12 cellular contexts compared by ENCODE assay signal in genomic region chr5:9362600-9362999, GRCh38.
DNase-seq lines count a peak whose midpoint lies in the region; ATAC-seq, FAIRE-seq and TF ChIP-seq lines count a peak whose summit lies in the region.
"Had no signal": no experiment of that assay in that cellular context is flagged by ENCODE, and none has a peak within 500 bp of the region (broad histone marks: within the 10 kb centered on the region; RNA-seq: fewer than 3 reads in every experiment).

No MANE protein-coding gene starts in this region.

- no peaks in the 10 kb centered on the region for H3K36me3 ChIP-seq in pancreas
- H3K36me3 ChIP-seq: heart right ventricle had no signal

- H3K27me3 ChIP-seq in pancreas, result no peaks in the 10 kb centered on the region
- H3K27me3 ChIP-seq: heart right ventricle had no signal

- no peak for TF ChIP-seq POLR2A in GM12892 (IDR thresholded peaks at IDR 0.05; ENCODE audit: low read depth, low read length)

- no peak for TF ChIP-seq CTCF in omental fat pad (IDR thresholded peaks at IDR 0.05)
- TF ChIP-seq CTCF in pancreas (IDR thresholded peaks at IDR 0.05), result no peak

- no peaks in the 10 kb centered on the region for H3K4me1 ChIP-seq in pancreas

- no peak overlapping the region for H3K4me3 ChIP-seq in pancreas
- H3K4me3 ChIP-seq: heart right ventricle had no signal

- intact Hi-C loops in pancreas (cut with DNase I), result loop anchor here in 1 of 3 donors (10.0 kb wide), 1 partner anchor 142 kb away; no protein-coding TSS in a partner anchor

- 82 to 89% methylated on average over 3 of the region's 3 CpGs for WGBS in pancreas, 2 donors

- ATAC-seq in GM19452 (IDR thresholded peaks at IDR 0.05; ENCODE audit: unreplicated experiment) (peak; percentile 40), HG02884 (IDR thresholded peaks at IDR 0.05; ENCODE audit: unreplicated experiment) (peak; percentile 49), HG03565 (IDR thresholded peaks at IDR 0.05; ENCODE audit: unreplicated experiment) (peak; percentile 52), omental fat pad (ENCODE audit: low FRiP score) (no peak), pancreas (no peak)

- H3K9me3 ChIP-seq in pancreas, result no peaks in the 10 kb centered on the region
- H3K9me3 ChIP-seq: heart right ventricle had no signal

- H3K27ac ChIP-seq in pancreas, result no peak overlapping the region

- DNase-seq in GM12892 (ENCODE audit: insufficient read length) (no peak), omental fat pad (ENCODE audit: low spot score) (no peak), SIG-M5 treated with dmso at 0.1 percent for 504 hours (lab: John Stamatoyannopoulos, UW; ENCODE audit: unreplicated experiment) (no peak), pancreas (no peak)
- no peak for DNase-seq in effector CD8-positive, alpha-beta T cell (lab: John Stamatoyannopoulos, UW)
- DNase-seq: effector CD4-positive, alpha-beta T cell; heart right ventricle; NCI-H1694 treated with DMSO at 0.1 percent for 48 hours had no signal

- FAIRE-seq in GM12892 (lab: Jason Lieb, UNC) (peak; percentile 81), pancreas (lab: Jason Lieb, UNC) (no peak)
- FAIRE-seq: urothelium cell line had no signal

Comparison
In these comparisons a context has a peak if more than half of its experiments do, and no peak if none do; other contexts are left out.
1. ATAC-seq: peak in GM19452 (single experiment), HG02884 (single experiment) and HG03565 (single experiment); none in omental fat pad (single experiment) and pancreas (0 of 4).